Comparison of ENCODE assay signal across 24 cellular contexts in the genomic region with DNA sequence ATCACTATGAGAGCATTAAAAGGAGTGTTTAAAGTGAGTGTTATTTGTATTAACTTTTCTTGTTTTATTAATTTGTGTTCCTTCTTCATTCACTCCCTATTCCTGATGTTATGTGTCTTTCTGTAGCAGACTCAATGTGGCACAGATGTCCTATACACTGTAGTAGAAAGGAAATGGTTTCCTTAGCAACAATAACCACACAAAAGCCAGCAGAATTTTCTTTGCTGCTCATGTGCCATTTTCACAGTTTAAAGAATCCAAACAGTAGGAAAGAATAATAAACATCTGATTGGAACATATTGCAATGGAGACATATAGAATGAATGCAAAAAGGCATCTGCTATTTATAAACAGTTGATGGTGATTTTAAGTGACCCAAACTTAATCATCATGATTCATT.
DNase-seq lines count a peak whose midpoint lies in the region; ATAC-seq and TF ChIP-seq lines count a peak whose summit lies in the region.
"Had no signal": no experiment of that assay in that cellular context is flagged by ENCODE, and none has a peak within 500 bp of the region (broad histone marks: within the 10 kb centered on the region; RNA-seq: fewer than 3 reads in every experiment).

No MANE protein-coding gene starts in this region.

- ATAC-seq in right lobe of liver = no peak
- ATAC-seq: A549, left lobe of liver, psoas muscle, Right ventricle myocardium inferior, upper lobe of right lung had no signal

- intact Hi-C loops in right lobe of liver (cut with DNase I) = no loop called here

- H3K9ac ChIP-seq in HUES64 (ENCODE audit: low read depth, low read length) = no peak overlapping the region
- no peak overlapping the region for H3K9ac ChIP-seq in neural cell (ENCODE audit: low read length)

- TF ChIP-seq CTCF in neural cell (IDR thresholded peaks at IDR 0.05; ENCODE audit: poor library complexity, severe bottlenecking) (no peak), right lobe of liver (IDR thresholded peaks at IDR 0.05) (no peak)

- H3K9me3 ChIP-seq in HUES64 (ENCODE audit: insufficient read depth, low read depth, low read length) (no peaks in the 10 kb centered on the region), neural cell (ENCODE audit: low read length) (no peaks in the 10 kb centered on the region), right lobe of liver (no peaks in the 10 kb centered on the region)
- H3K9me3 ChIP-seq: A549, psoas muscle, upper lobe of right lung had no signal

- DNase-seq in NCI-H1694 treated with DMSO at 0.1 percent for 48 hours (lab: John Stamatoyannopoulos, UW) (peak; percentile 8), NCI-H1694 (lab: John Stamatoyannopoulos, UW) (no peak), astrocyte of the hippocampus (ENCODE audit: low read depth, low spot score) (peak; percentile 8), AG08395 (ENCODE audit: low spot score) (no peak), KG1 (lab: John Stamatoyannopoulos, UW) (no peak), right lobe of liver (no peak)
- DNase-seq: activated CD4-positive, alpha-beta memory T cell treated with anti-CD3 and anti-CD28 coated beads for 36 hours; activated naive CD4-positive, alpha-beta T cell; activated T-cell treated with anti-CD3 and anti-CD28 coated beads, Interleukin-2, amount 50 U/mL, for 1 hour; amygdala; caudate nucleus; midbrain; NCI-H187; NCI-H524 treated with DMSO at 0.1 percent for 48 hours; nephron progenitor cell; psoas muscle; stimulated activated CD4-positive, alpha-beta T cell treated with anti-CD3 and anti-CD28 coated beads, Interleukin-4, amount 100 ng/mL, for 4 hours; upper lobe of right lung had no signal

- TF ChIP-seq EP300 in neural cell (conservative IDR thresholded peaks at IDR 0.05; ENCODE audit: poor library complexity, severe bottlenecking) = no peak

- peaks cover 5% of the 10 kb centered on the region for H3F3A ChIP-seq in neural cell (ENCODE audit: insufficient read depth, low read length, poor library complexity, severe bottlenecking)

- H3K4me3 ChIP-seq in HUES64 (ENCODE audit: low read length) (no peak overlapping the region), neural cell (ENCODE audit: low read length) (peak overlapping the region; percentile 17), right lobe of liver (no peak overlapping the region)
- H3K4me3 ChIP-seq: A549, psoas muscle, smooth muscle cell, upper lobe of right lung had no signal

- peaks cover 56% of the 10 kb centered on the region for H3K4me1 ChIP-seq in HUES64 (ENCODE audit: insufficient read depth, low read length)
- H3K4me1 ChIP-seq in right lobe of liver = no peaks in the 10 kb centered on the region
- H3K4me1 ChIP-seq: A549, psoas muscle, upper lobe of right lung had no signal

- no peaks in the 10 kb centered on the region for H4K20me1 ChIP-seq in neural cell (ENCODE audit: insufficient read depth)

- H3K79me2 ChIP-seq in neural cell (replicated peaks; ENCODE audit: insufficient read depth, low read length) = no peaks in the 10 kb centered on the region

- H3K27ac ChIP-seq in HUES64 (ENCODE audit: low read depth, low read length) (peak overlapping the region; percentile 83; the same call in 1 of the 2 replicates), neural cell (ENCODE audit: low read length) (peak overlapping the region; percentile 37), right lobe of liver (no peak overlapping the region)
- H3K27ac ChIP-seq: A549, psoas muscle, upper lobe of right lung had no signal

- no peak for TF ChIP-seq POLR2A in right lobe of liver (IDR thresholded peaks at IDR 0.05)

- H2AFZ ChIP-seq in neural cell (ENCODE audit: low read depth, low read length) = no peak overlapping the region

- H3K4me2 ChIP-seq in neural cell (ENCODE audit: low read length) = peak overlapping the region; percentile 2
- H3K4me2 ChIP-seq: A549, smooth muscle cell had no signal

- no peaks in the 10 kb centered on the region for H3K27me3 ChIP-seq in HUES64 (ENCODE audit: insufficient read depth, low read length)
- no peaks in the 10 kb centered on the region for H3K27me3 ChIP-seq in neural cell (ENCODE audit: insufficient read depth, low read depth, low read length)
- H3K27me3 ChIP-seq in right lobe of liver = no peaks in the 10 kb centered on the region
- H3K27me3 ChIP-seq: upper lobe of right lung had no signal

- no peaks in the 10 kb centered on the region for H3K36me3 ChIP-seq in HUES64 (ENCODE audit: insufficient read depth, low read length)
- H3K36me3 ChIP-seq in neural cell (ENCODE audit: insufficient read depth, low read length) = no peaks in the 10 kb centered on the region
- H3K36me3 ChIP-seq in right lobe of liver = no peaks in the 10 kb centered on the region
- H3K36me3 ChIP-seq: upper lobe of right lung had no signal

- no peaks in the 10 kb centered on the region for H3K9me2 ChIP-seq in neural cell (ENCODE audit: insufficient read depth, low read length)

- peak; percentile 33 for TF ChIP-seq RAD21 in neural cell (conservative IDR thresholded peaks at IDR 0.05)

TF ChIP-seq in neural cell, 6 proteins besides CTCF, POLR2A, EP300 and RAD21:
- TF ChIP-seq, protein P1, sequence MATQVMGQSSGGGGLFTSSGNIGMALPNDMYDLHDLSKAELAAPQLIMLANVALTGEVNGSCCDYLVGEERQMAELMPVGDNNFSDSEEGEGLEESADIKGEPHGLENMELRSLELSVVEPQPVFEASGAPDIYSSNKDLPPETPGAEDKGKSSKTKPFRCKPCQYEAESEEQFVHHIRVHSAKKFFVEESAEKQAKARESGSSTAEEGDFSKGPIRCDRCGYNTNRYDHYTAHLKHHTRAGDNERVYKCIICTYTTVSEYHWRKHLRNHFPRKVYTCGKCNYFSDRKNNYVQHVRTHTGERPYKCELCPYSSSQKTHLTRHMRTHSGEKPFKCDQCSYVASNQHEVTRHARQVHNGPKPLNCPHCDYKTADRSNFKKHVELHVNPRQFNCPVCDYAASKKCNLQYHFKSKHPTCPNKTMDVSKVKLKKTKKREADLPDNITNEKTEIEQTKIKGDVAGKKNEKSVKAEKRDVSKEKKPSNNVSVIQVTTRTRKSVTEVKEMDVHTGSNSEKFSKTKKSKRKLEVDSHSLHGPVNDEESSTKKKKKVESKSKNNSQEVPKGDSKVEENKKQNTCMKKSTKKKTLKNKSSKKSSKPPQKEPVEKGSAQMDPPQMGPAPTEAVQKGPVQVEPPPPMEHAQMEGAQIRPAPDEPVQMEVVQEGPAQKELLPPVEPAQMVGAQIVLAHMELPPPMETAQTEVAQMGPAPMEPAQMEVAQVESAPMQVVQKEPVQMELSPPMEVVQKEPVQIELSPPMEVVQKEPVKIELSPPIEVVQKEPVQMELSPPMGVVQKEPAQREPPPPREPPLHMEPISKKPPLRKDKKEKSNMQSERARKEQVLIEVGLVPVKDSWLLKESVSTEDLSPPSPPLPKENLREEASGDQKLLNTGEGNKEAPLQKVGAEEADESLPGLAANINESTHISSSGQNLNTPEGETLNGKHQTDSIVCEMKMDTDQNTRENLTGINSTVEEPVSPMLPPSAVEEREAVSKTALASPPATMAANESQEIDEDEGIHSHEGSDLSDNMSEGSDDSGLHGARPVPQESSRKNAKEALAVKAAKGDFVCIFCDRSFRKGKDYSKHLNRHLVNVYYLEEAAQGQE (IDR thresholded peaks at IDR 0.05; ENCODE audit: borderline replicate concordance) = no peak
- no peak for TF ChIP-seq POLR2AphosphoS5 (IDR thresholded peaks at IDR 0.05)
- no peak for TF ChIP-seq TAF1 (IDR thresholded peaks at IDR 0.05; ENCODE audit: low read depth)
- no peak for TF ChIP-seq SMC3 (conservative IDR thresholded peaks at IDR 0.05; ENCODE audit: poor library complexity)
- TF ChIP-seq EZH2 (IDR thresholded peaks at IDR 0.05; ENCODE audit: borderline replicate concordance, insufficient read depth, low read length, poor library complexity, severe bottlenecking) = no peak
- no peak for TF ChIP-seq MXI1 (conservative IDR thresholded peaks at IDR 0.05; ENCODE audit: poor library complexity, severe bottlenecking)

Comparison
In these comparisons a context has a peak if more than half of its experiments do, and no peak if none do; other contexts are left out.
1. DNase-seq: peak in NCI-H1694 treated with DMSO at 0.1 percent for 48 hours (single experiment) and astrocyte of the hippocampus (single experiment); none in NCI-H1694 (single experiment), AG08395 (single experiment), KG1 (single experiment) and right lobe of liver (0 of 3).
2. H3K27ac ChIP-seq: peak in HUES64 (single experiment) and neural cell (single experiment); none in right lobe of liver (0 of 3).